In genomic region chr22:46710842-46711241, GRCh38 we compare ENCODE assay signal across 20 cellular contexts. TPM values are rescaled to one million over a fixed set of nuclear protein-coding genes. Genes with fewer than 3 reads are reported as not detected.
DNase-seq lines count a peak whose midpoint lies in the region; ATAC-seq, FAIRE-seq and TF ChIP-seq lines count a peak whose summit lies in the region.
"Had no signal": no experiment of that assay in that cellular context is flagged by ENCODE, and none has a peak within 500 bp of the region (broad histone marks: within the 10 kb centered on the region; RNA-seq: fewer than 3 reads in every experiment).

No MANE protein-coding gene starts in this region.

- H3K4me3 ChIP-seq in HUES64 (ENCODE audit: low read length), result no peak overlapping the region
- no peak overlapping the region for H3K4me3 ChIP-seq in bronchial epithelial cell (ENCODE audit: low read depth, low read length)
- H3K4me3 ChIP-seq: GM23248, psoas muscle, tibial artery had no signal

- no peaks in the 10 kb centered on the region for H3K27me3 ChIP-seq in HUES64 (ENCODE audit: insufficient read depth, low read length)
- H3K27me3 ChIP-seq in bronchial epithelial cell (ENCODE audit: control insufficient read depth, insufficient read depth, low read length), result no peaks in the 10 kb centered on the region
- H3K27me3 ChIP-seq: brain microvascular endothelial cell, tibial artery had no signal

- 73% methylated on average over 10 of the region's 10 CpGs for WGBS in HUES64

- H3K36me3 ChIP-seq in HUES64 (ENCODE audit: insufficient read depth, low read length) (peaks cover 75% of the 10 kb centered on the region), bronchial epithelial cell (ENCODE audit: control insufficient read depth, insufficient read depth, low read length) (peaks cover 17% of the 10 kb centered on the region)

- no peak for TF ChIP-seq CTCF in bronchial epithelial cell (IDR thresholded peaks at IDR 0.05; ENCODE audit: insufficient read depth, low read length, severe bottlenecking)

- no peak overlapping the region for H3K9ac ChIP-seq in HUES64 (ENCODE audit: low read depth, low read length)
- H3K9ac ChIP-seq: GM23248 had no signal

- peak overlapping the region; percentile 5; the same call in 1 of the 2 replicates for H3K27ac ChIP-seq in HUES64 (ENCODE audit: low read depth, low read length)
- H3K27ac ChIP-seq: brain microvascular endothelial cell, GM23248, psoas muscle, tibial artery had no signal

- FAIRE-seq in bronchial epithelial cell (lab: Jason Lieb, UNC), result no peak

- no peaks in the 10 kb centered on the region for H3K9me3 ChIP-seq in HUES64 (ENCODE audit: insufficient read depth, low read depth, low read length)
- H3K9me3 ChIP-seq: Caco-2, psoas muscle, tibial artery had no signal

- ATAC-seq in HG02623 (IDR thresholded peaks at IDR 0.05; ENCODE audit: unreplicated experiment), result no peak
- no peak for ATAC-seq in HG03442 (IDR thresholded peaks at IDR 0.05; ENCODE audit: unreplicated experiment)
- ATAC-seq: psoas muscle; stimulated activated naive CD8-positive, alpha-beta T cell treated with anti-CD3 and anti-CD28 coated beads, Interleukin-15, amount 100 ng/mL, for 72 hours had no signal

- no peaks in the 10 kb centered on the region; the same call in 1 of the 2 replicates for H3K4me1 ChIP-seq in HUES64 (ENCODE audit: insufficient read depth, low read length)
- H3K4me1 ChIP-seq: Caco-2, psoas muscle had no signal

- peak; percentile 8 for DNase-seq in stimulated activated naive CD4-positive, alpha-beta T cell treated with Interleukin-2 at 50 U/mL for 16 hours (lab: John Stamatoyannopoulos, UW)
- DNase-seq in stimulated activated naive CD4-positive, alpha-beta T cell (lab: John Stamatoyannopoulos, UW), result no peak
- DNase-seq in bronchial epithelial cell (ENCODE audit: low read depth) (peak; percentile 94), NCI-H226 (no peak)
- DNase-seq: activated CD4-positive, alpha-beta T cell treated with anti-CD3 and anti-CD28 coated beads, Interleukin-2, amount 10 ng/mL, durations not matched to agents 7 days and 5 days; activated naive CD8-positive, alpha-beta T cell treated with anti-CD3 and anti-CD28 coated beads for 36 hours; AML-193; brain microvascular endothelial cell; Caco-2; glutamatergic neuron; GM23248; mammary epithelial cell; NCI-H1105 treated with DMSO at 0.1 percent for 48 hours; NCI-H2081; psoas muscle; stimulated activated naive CD8-positive, alpha-beta T cell treated with anti-CD3 and anti-CD28 coated beads, Interleukin-15, amount 100 ng/mL, for 72 hours; tibial artery had no signal

RNA-seq across cellular contexts. Expression of gene CERK, which starts 27.2 kb away (rescaled TPM):
- 34.2 TPM for polyA plus RNA-seq in HUES64 (2013, experiment 1 of 2)
- polyA plus RNA-seq in HUES64 (2013, experiment 2 of 2), result 39.2 TPM
- 29.5 and 36.1 TPM in 2 replicates for total RNA-seq in bronchial epithelial cell

RNA-seq across cellular contexts. Expression of gene TBC1D22A, which starts 51.6 kb away (rescaled TPM):
- 9.7 TPM for polyA plus RNA-seq in HUES64 (2013, experiment 1 of 2)
- 10.8 TPM for polyA plus RNA-seq in HUES64 (2013, experiment 2 of 2)
- 10.0 and 14.8 TPM in 2 replicates for total RNA-seq in bronchial epithelial cell

Comparison
In these comparisons a context has a peak if more than half of its experiments do, and no peak if none do; other contexts are left out.
1. DNase-seq: peak in stimulated activated naive CD4-positive, alpha-beta T cell treated with Interleukin-2 at 50 U/mL for 16 hours (single experiment) and bronchial epithelial cell (single experiment); none in stimulated activated naive CD4-positive, alpha-beta T cell (0 of 6) and NCI-H226 (single experiment).